ENCODE assay signal across 23 cellular contexts in the genomic region with DNA sequence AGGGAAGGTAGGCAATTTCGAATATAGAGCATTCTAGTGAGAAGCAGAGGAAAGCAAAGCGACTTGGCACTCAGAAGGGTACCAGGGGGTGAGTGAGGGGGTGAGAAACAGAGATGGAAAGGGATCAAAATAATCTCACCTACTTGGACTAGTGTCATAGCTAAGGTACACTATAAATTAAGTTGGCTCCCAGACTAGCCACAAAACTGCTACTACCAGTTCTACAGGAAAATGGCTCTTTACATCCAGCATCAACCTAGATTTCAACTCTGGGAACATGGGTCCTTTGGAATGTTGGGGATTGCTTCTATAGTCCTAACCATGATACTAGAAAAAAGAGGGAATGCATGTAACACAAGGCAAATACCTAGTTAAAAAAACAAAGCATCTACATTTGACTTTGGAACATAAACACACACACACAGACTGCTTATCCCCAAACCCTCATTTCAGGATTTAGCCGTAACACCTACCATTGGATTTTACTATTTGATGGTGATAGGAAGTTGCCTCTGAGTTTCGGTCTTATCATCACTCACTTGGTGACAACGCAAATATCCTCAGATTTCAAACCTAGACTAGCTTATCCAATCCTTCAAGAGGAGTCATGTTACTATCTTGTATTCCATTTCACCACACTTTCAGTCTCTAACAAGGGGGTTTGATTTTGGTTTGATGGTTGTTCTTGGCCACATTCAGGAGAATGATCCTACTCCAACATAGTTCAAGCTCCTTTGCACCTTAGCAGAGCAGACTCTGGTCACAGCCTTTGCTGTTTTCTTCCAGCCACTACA. TPM values are rescaled to one million over a fixed set of nuclear protein-coding genes. Genes with fewer than 3 reads are reported as not detected.
DNase-seq lines count a peak whose midpoint lies in the region; ATAC-seq, FAIRE-seq and TF ChIP-seq lines count a peak whose summit lies in the region.
"Had no signal": no experiment of that assay in that cellular context is flagged by ENCODE, and none has a peak within 500 bp of the region (broad histone marks: within the 10 kb centered on the region; RNA-seq: fewer than 3 reads in every experiment).

No MANE protein-coding gene starts in this region.

- H3K27ac Mint-ChIP-seq in activated naive CD8-positive, alpha-beta T cell, result peak overlapping the region; percentile 46
- no peak overlapping the region for H3K27ac Mint-ChIP-seq in neural crest cell (ENCODE audit: unreplicated experiment)
- H3K27ac Mint-ChIP-seq: CD4-positive, alpha-beta T cell; IgD-negative memory B cell; immature natural killer cell; stimulated activated effector memory CD8-positive, alpha-beta T cell treated with anti-CD3 and anti-CD28 coated beads, Interleukin-12 subunit alpha, Interleukin-12 subunit beta, amount 100 ng/mL, for 72 hours had no signal

- peaks cover 27% of the 10 kb centered on the region for H3K36me3 Mint-ChIP-seq in activated naive CD8-positive, alpha-beta T cell
- H3K36me3 Mint-ChIP-seq in neural crest cell (ENCODE audit: low read depth), result peaks cover 20% of the 10 kb centered on the region

- no peak for ATAC-seq in HG03196 (IDR thresholded peaks at IDR 0.05; ENCODE audit: unreplicated experiment)
- ATAC-seq in GM18868 (IDR thresholded peaks at IDR 0.05; ENCODE audit: unreplicated experiment), result no peak
- ATAC-seq: gastroesophageal sphincter; left lung; stimulated activated effector memory CD8-positive, alpha-beta T cell treated with anti-CD3 and anti-CD28 coated beads, Interleukin-12 subunit alpha, Interleukin-12 subunit beta, amount 100 ng/mL, for 72 hours had no signal

- H3K27me3 Mint-ChIP-seq in activated naive CD8-positive, alpha-beta T cell, result no peaks in the 10 kb centered on the region
- H3K27me3 Mint-ChIP-seq in neural crest cell (ENCODE audit: low read depth), result no peaks in the 10 kb centered on the region
- H3K27me3 Mint-ChIP-seq: CD4-positive, alpha-beta T cell; IgD-negative memory B cell; naive B cell had no signal

- no peak for TF ChIP-seq CTCF in C4-2B (conservative IDR thresholded peaks at IDR 0.05)
- TF ChIP-seq CTCF in neural crest cell (conservative IDR thresholded peaks at IDR 0.05), result no peak

- peak; percentile 38 for FAIRE-seq in GM12891 (lab: Jason Lieb, UNC)
- FAIRE-seq: colon had no signal

- H3K4me1 Mint-ChIP-seq in activated naive CD8-positive, alpha-beta T cell (ENCODE audit: low read depth), result peaks cover 70% of the 10 kb centered on the region
- peaks cover 4% of the 10 kb centered on the region for H3K4me1 Mint-ChIP-seq in neural crest cell

- peak overlapping the region; percentile 15 for H3K27ac ChIP-seq in C4-2B
- H3K27ac ChIP-seq: brain microvascular endothelial cell, gastroesophageal sphincter, left lung, thoracic aorta had no signal

- no peaks in the 10 kb centered on the region for H3K9me3 Mint-ChIP-seq in activated naive CD8-positive, alpha-beta T cell (ENCODE audit: low read depth)
- H3K9me3 Mint-ChIP-seq in neural crest cell, result no peaks in the 10 kb centered on the region
- H3K9me3 Mint-ChIP-seq: CD4-positive, alpha-beta T cell; IgD-negative memory B cell; immature natural killer cell; naive B cell; stimulated activated effector memory CD8-positive, alpha-beta T cell treated with anti-CD3 and anti-CD28 coated beads, Interleukin-12 subunit alpha, Interleukin-12 subunit beta, amount 100 ng/mL, for 72 hours had no signal

- H3K4me3 Mint-ChIP-seq in activated naive CD8-positive, alpha-beta T cell, result no peak overlapping the region
- peak overlapping the region; percentile 65 for H3K4me3 Mint-ChIP-seq in neural crest cell
- H3K4me3 Mint-ChIP-seq: CD4-positive, alpha-beta T cell; immature natural killer cell; stimulated activated effector memory CD8-positive, alpha-beta T cell treated with anti-CD3 and anti-CD28 coated beads, Interleukin-12 subunit alpha, Interleukin-12 subunit beta, amount 100 ng/mL, for 72 hours had no signal

- DNase-seq in GM12891 (ENCODE audit: insufficient read length, low spot score) (no peak), neural crest cell (ENCODE audit: low read depth, low spot score) (no peak)
- DNase-seq in activated CD4-positive, CD25-positive, alpha-beta regulatory T cell (lab: John Stamatoyannopoulos, UW), result no peak
- DNase-seq: brain microvascular endothelial cell; CD4-positive, alpha-beta T cell; hippocampal formation; immature natural killer cell; left lung; naive B cell; NCI-H1417; NCI-H2081 treated with DMSO at 0.1 percent for 48 hours; NCI-H774; retina; stimulated activated CD4-positive, alpha-beta T cell treated with anti-CD3 and anti-CD28 coated beads, Interleukin-2, amount 100 ng/mL, for 48 hours had no signal

- no peak for TF ChIP-seq POLR2A in GM12891 (IDR thresholded peaks at IDR 0.05; ENCODE audit: low read depth, low read length)

TF ChIP-seq in GM12891, 5 proteins besides CTCF, POLR2A, EP300 and RAD21:
- TF ChIP-seq PAX5 (IDR thresholded peaks at IDR 0.05; ENCODE audit: insufficient read depth, low read length, severe bottlenecking), result no peak
- TF ChIP-seq POLR2AphosphoS5 (IDR thresholded peaks at IDR 0.05; ENCODE audit: low read depth, low read length), result no peak
- no peak for TF ChIP-seq TAF1 (IDR thresholded peaks at IDR 0.05; ENCODE audit: low read depth, low read length)
- TF ChIP-seq POU2F2 (IDR thresholded peaks at IDR 0.05; ENCODE audit: low read depth, low read length), result no peak
- no peak for TF ChIP-seq SPI1 (IDR thresholded peaks at IDR 0.05; ENCODE audit: low read depth, low read length)

RNA-seq across cellular contexts. Expression of a gene that starts 5.6 kb away (rescaled TPM):
- 6.1 TPM for polyA plus RNA-seq in GM12891 (2012; ENCODE audit: low read depth, missing spikeins)
- 16.4 and 16.6 TPM in 2 replicates for total RNA-seq in neural crest cell

RNA-seq across cellular contexts. Expression of a gene that starts 50.8 kb away (rescaled TPM):
- polyA plus RNA-seq in GM12891 (2012; ENCODE audit: low read depth, missing spikeins), result 9.1 TPM
- 12.5 and 13.0 TPM in 2 replicates for total RNA-seq in neural crest cell
